Comparison of ENCODE assay signal across 1 cellular context in genomic region chr11:118961189-118961588, GRCh38.
TF ChIP-seq lines count a peak whose summit lies in the region.

No MANE protein-coding gene starts in this region.

TF ChIP-seq in GM23338, 12 proteins besides CTCF, POLR2A, EP300 and RAD21 (continued from another document):
- TF ChIP-seq, protein P1, sequence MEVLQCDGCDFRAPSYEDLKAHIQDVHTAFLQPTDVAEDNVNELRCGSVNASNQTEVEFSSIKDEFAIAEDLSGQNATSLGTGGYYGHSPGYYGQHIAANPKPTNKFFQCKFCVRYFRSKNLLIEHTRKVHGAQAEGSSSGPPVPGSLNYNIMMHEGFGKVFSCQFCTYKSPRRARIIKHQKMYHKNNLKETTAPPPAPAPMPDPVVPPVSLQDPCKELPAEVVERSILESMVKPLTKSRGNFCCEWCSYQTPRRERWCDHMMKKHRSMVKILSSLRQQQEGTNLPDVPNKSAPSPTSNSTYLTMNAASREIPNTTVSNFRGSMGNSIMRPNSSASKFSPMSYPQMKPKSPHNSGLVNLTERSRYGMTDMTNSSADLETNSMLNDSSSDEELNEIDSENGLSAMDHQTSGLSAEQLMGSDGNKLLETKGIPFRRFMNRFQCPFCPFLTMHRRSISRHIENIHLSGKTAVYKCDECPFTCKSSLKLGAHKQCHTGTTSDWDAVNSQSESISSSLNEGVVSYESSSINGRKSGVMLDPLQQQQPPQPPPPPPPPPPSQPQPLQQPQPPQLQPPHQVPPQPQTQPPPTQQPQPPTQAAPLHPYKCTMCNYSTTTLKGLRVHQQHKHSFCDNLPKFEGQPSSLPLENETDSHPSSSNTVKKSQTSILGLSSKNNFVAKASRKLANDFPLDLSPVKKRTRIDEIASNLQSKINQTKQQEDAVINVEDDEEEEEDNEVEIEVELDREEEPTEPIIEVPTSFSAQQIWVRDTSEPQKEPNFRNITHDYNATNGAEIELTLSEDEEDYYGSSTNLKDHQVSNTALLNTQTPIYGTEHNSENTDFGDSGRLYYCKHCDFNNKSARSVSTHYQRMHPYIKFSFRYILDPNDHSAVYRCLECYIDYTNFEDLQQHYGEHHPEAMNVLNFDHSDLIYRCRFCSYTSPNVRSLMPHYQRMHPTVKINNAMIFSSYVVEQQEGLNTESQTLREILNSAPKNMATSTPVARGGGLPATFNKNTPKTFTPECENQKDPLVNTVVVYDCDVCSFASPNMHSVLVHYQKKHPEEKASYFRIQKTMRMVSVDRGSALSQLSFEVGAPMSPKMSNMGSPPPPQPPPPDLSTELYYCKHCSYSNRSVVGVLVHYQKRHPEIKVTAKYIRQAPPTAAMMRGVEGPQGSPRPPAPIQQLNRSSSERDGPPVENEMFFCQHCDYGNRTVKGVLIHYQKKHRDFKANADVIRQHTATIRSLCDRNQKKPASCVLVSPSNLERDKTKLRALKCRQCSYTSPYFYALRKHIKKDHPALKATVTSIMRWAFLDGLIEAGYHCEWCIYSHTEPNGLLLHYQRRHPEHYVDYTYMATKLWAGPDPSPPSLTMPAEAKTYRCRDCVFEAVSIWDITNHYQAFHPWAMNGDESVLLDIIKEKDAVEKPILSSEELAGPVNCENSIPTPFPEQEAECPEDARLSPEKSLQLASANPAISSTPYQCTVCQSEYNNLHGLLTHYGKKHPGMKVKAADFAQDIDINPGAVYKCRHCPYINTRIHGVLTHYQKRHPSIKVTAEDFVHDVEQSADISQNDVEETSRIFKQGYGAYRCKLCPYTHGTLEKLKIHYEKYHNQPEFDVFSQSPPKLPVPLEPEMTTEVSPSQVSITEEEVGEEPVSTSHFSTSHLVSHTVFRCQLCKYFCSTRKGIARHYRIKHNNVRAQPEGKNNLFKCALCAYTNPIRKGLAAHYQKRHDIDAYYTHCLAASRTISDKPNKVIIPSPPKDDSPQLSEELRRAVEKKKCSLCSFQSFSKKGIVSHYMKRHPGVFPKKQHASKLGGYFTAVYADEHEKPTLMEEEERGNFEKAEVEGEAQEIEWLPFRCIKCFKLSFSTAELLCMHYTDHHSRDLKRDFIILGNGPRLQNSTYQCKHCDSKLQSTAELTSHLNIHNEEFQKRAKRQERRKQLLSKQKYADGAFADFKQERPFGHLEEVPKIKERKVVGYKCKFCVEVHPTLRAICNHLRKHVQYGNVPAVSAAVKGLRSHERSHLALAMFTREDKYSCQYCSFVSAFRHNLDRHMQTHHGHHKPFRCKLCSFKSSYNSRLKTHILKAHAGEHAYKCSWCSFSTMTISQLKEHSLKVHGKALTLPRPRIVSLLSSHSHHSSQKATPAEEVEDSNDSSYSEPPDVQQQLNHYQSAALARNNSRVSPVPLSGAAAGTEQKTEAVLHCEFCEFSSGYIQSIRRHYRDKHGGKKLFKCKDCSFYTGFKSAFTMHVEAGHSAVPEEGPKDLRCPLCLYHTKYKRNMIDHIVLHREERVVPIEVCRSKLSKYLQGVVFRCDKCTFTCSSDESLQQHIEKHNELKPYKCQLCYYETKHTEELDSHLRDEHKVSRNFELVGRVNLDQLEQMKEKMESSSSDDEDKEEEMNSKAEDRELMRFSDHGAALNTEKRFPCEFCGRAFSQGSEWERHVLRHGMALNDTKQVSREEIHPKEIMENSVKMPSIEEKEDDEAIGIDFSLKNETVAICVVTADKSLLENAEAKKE (CRISPR knock-in tag; IDR thresholded peaks at IDR 0.05), result no peak
- TF ChIP-seq NANOG (IDR thresholded peaks at IDR 0.05; ENCODE audit: borderline replicate concordance) (no peak), ZNF331 (CRISPR knock-in tag; IDR thresholded peaks at IDR 0.05; ENCODE audit: low read depth) (no peak)
- TF ChIP-seq, protein P2, sequence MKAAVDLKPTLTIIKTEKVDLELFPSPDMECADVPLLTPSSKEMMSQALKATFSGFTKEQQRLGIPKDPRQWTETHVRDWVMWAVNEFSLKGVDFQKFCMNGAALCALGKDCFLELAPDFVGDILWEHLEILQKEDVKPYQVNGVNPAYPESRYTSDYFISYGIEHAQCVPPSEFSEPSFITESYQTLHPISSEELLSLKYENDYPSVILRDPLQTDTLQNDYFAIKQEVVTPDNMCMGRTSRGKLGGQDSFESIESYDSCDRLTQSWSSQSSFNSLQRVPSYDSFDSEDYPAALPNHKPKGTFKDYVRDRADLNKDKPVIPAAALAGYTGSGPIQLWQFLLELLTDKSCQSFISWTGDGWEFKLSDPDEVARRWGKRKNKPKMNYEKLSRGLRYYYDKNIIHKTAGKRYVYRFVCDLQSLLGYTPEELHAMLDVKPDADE (IDR thresholded peaks at IDR 0.05), result no peak
TF ChIP-seq in GM23338: peak in this region for 0.
